ENCODE assay signal across 3 cellular contexts in the genomic region with DNA sequence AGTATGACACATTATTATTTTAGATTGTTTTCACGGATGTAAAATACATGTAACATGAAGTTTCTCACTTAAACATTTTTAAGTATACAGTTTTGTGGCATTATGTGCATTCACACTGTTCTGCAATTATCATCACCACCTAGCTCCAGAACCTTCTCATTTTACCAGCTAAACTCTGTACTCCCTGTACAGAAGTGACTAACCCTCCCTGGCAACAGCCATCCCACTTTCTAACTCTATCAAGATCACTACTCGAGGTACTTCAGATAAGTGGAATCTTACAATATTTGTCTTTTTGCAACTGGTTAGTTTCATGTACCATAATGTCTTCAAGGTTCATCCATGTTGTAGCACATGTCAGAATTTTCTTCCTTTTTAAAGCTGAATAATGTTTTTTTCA.
"Had no signal": no experiment of that assay in that cellular context is flagged by ENCODE, and none has a peak within 500 bp of the region (broad histone marks: within the 10 kb centered on the region; RNA-seq: fewer than 3 reads in every experiment).

No MANE protein-coding gene starts in this region.

- ATAC-seq: GM12878 had no signal

- H3K4me3 ChIP-seq: GM12878 had no signal

- DNase-seq: GDM1, GF-D8 had no signal
